1 cellular context compared by ENCODE assay signal in genomic region chr16:70561623-70562022, GRCh38.
TF ChIP-seq lines count a peak whose summit lies in the region.

No MANE protein-coding gene starts in this region.

TF ChIP-seq in GM12878, 131 proteins besides CTCF, POLR2A, EP300 and RAD21:
- no peak for TF ChIP-seq IRF5 (IDR thresholded peaks at IDR 0.05; ENCODE audit: borderline replicate concordance)
- no peak for TF ChIP-seq NR2C2 (IDR thresholded peaks at IDR 0.05; ENCODE audit: borderline replicate concordance, control insufficient read depth, insufficient read length, low read depth)
- TF ChIP-seq HSF1 (IDR thresholded peaks at IDR 0.05; ENCODE audit: low read depth, low read length): no peak
- TF ChIP-seq ASH2L (IDR thresholded peaks at IDR 0.05; ENCODE audit: borderline replicate concordance, low read depth): no peak
- no peak for TF ChIP-seq E2F8 (IDR thresholded peaks at IDR 0.05; ENCODE audit: low read depth, partially characterized antibody)
- no peak for TF ChIP-seq MTA2 (IDR thresholded peaks at IDR 0.05; ENCODE audit: low read depth)
- no peak for TF ChIP-seq KDM1A (IDR thresholded peaks at IDR 0.05; ENCODE audit: borderline replicate concordance)
- TF ChIP-seq PAX8 (IDR thresholded peaks at IDR 0.05): no peak
- no peak for TF ChIP-seq EED (IDR thresholded peaks at IDR 0.05; ENCODE audit: low read depth)
- TF ChIP-seq BRCA1 (IDR thresholded peaks at IDR 0.05; ENCODE audit: low read depth, low read length): no peak
- no peak for TF ChIP-seq ZSCAN29 (IDR thresholded peaks at IDR 0.05)
- no peak for TF ChIP-seq MXI1 (IDR thresholded peaks at IDR 0.05; ENCODE audit: low read depth, low read length)
- no peak for TF ChIP-seq IRF4 (IDR thresholded peaks at IDR 0.05; ENCODE audit: low read depth, low read length)
- no peak for TF ChIP-seq RUNX3 (IDR thresholded peaks at IDR 0.05; ENCODE audit: low read length)
- no peak for TF ChIP-seq BCLAF1 (IDR thresholded peaks at IDR 0.05)
- TF ChIP-seq SMC3 (IDR thresholded peaks at IDR 0.05; ENCODE audit: borderline replicate concordance, low read length): no peak
- TF ChIP-seq HDAC2 (IDR thresholded peaks at IDR 0.05): no peak
- TF ChIP-seq PML (IDR thresholded peaks at IDR 0.05; ENCODE audit: low read length): no peak
- no peak for TF ChIP-seq GABPA (IDR thresholded peaks at IDR 0.05; ENCODE audit: low read depth)
- TF ChIP-seq ZNF384 (IDR thresholded peaks at IDR 0.05; ENCODE audit: borderline replicate concordance, low read depth, low read length): no peak
